25 cellular contexts compared by ENCODE assay signal in the genomic region with DNA sequence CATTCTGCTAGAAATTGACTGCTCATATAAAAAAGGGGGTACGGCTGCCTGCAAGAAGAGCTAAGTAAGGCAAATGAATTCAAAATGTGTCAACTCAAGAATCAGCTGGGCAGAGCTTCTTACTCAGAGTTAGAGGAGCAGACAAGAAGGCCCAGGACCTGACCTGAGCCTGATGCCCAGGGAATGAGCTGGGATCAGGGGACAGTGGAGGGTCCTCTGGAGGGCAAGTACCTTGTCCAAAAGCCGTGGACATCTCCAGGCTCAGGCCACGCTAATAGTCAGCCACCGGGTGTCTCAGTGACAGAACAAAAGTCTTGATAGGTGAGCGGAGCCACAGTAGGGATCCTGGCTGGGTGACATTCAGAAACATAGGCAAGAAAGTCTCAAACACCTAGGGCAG.
DNase-seq lines count a peak whose midpoint lies in the region; ATAC-seq and TF ChIP-seq lines count a peak whose summit lies in the region.
"Had no signal": no experiment of that assay in that cellular context is flagged by ENCODE, and none has a peak within 500 bp of the region (broad histone marks: within the 10 kb centered on the region; RNA-seq: fewer than 3 reads in every experiment).

No MANE protein-coding gene starts in this region.

- no peaks in the 10 kb centered on the region for H3K27me3 Mint-ChIP-seq in osteocyte (ENCODE audit: unreplicated experiment)
- no peaks in the 10 kb centered on the region for H3K27me3 Mint-ChIP-seq in activated T-cell treated with anti-CD3 and anti-CD28 coated beads, Interleukin-2, amount 50 U/mL, for 24 hours
- H3K27me3 Mint-ChIP-seq: CD4-positive, alpha-beta memory T cell had no signal

- no peaks in the 10 kb centered on the region for H3K9me3 ChIP-seq in colonic mucosa
- H3K9me3 ChIP-seq: BE2C had no signal

- H3K36me3 ChIP-seq in colonic mucosa, result no peaks in the 10 kb centered on the region
- H3K36me3 ChIP-seq: BE2C, BLaER1 had no signal

- intact Hi-C loops in colonic mucosa (cut with DNase I), result no loop called here

- ATAC-seq in GM19455 (IDR thresholded peaks at IDR 0.05; ENCODE audit: unreplicated experiment), result no peak
- ATAC-seq: GM12878 had no signal

- no peaks in the 10 kb centered on the region for H3K36me3 Mint-ChIP-seq in osteocyte (ENCODE audit: unreplicated experiment)
- H3K36me3 Mint-ChIP-seq in activated T-cell treated with anti-CD3 and anti-CD28 coated beads, Interleukin-2, amount 50 U/mL, for 24 hours (ENCODE audit: low read depth), result no peaks in the 10 kb centered on the region
- H3K36me3 Mint-ChIP-seq: CD14-positive monocyte; CD4-positive, alpha-beta memory T cell; CD4-positive, CD25-positive, alpha-beta regulatory T cell had no signal

- H3K4me1 ChIP-seq in colonic mucosa, result no peaks in the 10 kb centered on the region
- H3K4me1 ChIP-seq: BE2C, BLaER1 had no signal

- H3K27ac Mint-ChIP-seq in osteocyte (ENCODE audit: unreplicated experiment), result no peak overlapping the region
- H3K27ac Mint-ChIP-seq in activated T-cell treated with anti-CD3 and anti-CD28 coated beads, Interleukin-2, amount 50 U/mL, for 24 hours, result no peak overlapping the region
- H3K27ac Mint-ChIP-seq: CD14-positive monocyte; CD4-positive, alpha-beta memory T cell; CD4-positive, CD25-positive, alpha-beta regulatory T cell had no signal

- no peak for TF ChIP-seq CTCF in osteocyte (IDR thresholded peaks at IDR 0.05)
- no peak for TF ChIP-seq CTCF in colonic mucosa (IDR thresholded peaks at IDR 0.05)

- H3K4me1 Mint-ChIP-seq in osteocyte (ENCODE audit: unreplicated experiment), result no peaks in the 10 kb centered on the region
- H3K4me1 Mint-ChIP-seq in activated T-cell treated with anti-CD3 and anti-CD28 coated beads, Interleukin-2, amount 50 U/mL, for 24 hours (ENCODE audit: low read depth), result peaks cover 1% of the 10 kb centered on the region
- H3K4me1 Mint-ChIP-seq: CD14-positive monocyte; CD4-positive, CD25-positive, alpha-beta regulatory T cell had no signal

- DNase-seq in caudate nucleus (lab: John Stamatoyannopoulos, UW) (peak in 3 of 61 donors; percentile 9 to 64 (median 28)), islet precursor cell (peak; percentile 51), osteocyte (ENCODE audit: extremely low spot score, unreplicated experiment) (peak; percentile 56), NCI-H2171 treated with DMSO at 0.1 percent for 48 hours (lab: John Stamatoyannopoulos, UW) (no peak), colonic mucosa (no peak)
- no peak for DNase-seq in activated T-cell treated with anti-CD3 and anti-CD28 coated beads, Interleukin-2, amount 50 U/mL, for 24 hours
- DNase-seq: 8988T; ACHN; BE2C; C1 segment of cervical spinal cord; CD4-positive, alpha-beta memory T cell; CD4-positive, CD25-positive, alpha-beta regulatory T cell; CD8-positive, alpha-beta memory T cell; COR-L47; DMS 273 treated with DMSO at 0.1 percent for 48 hours; DMS153; DMS53; DMS79; DND-41; EL; GDM1 had no signal

- no peaks in the 10 kb centered on the region for H3K9me3 Mint-ChIP-seq in osteocyte (ENCODE audit: unreplicated experiment)
- no peaks in the 10 kb centered on the region for H3K9me3 Mint-ChIP-seq in activated T-cell treated with anti-CD3 and anti-CD28 coated beads, Interleukin-2, amount 50 U/mL, for 24 hours

- no peak overlapping the region for H3K4me3 ChIP-seq in colonic mucosa
- H3K4me3 ChIP-seq: BLaER1, GM12878 had no signal

- no peak overlapping the region for H3K9ac ChIP-seq in colonic mucosa (ENCODE audit: low read depth in 2 of 2, low read length in 2 of 2)
- H3K9ac ChIP-seq: BLaER1 had no signal

- H3K27me3 ChIP-seq in colonic mucosa, result no peaks in the 10 kb centered on the region
- H3K27me3 ChIP-seq: BE2C, BLaER1 had no signal

- no peak overlapping the region for H3K4me3 Mint-ChIP-seq in osteocyte (ENCODE audit: unreplicated experiment)
- no peak overlapping the region for H3K4me3 Mint-ChIP-seq in activated T-cell treated with anti-CD3 and anti-CD28 coated beads, Interleukin-2, amount 50 U/mL, for 24 hours
- H3K4me3 Mint-ChIP-seq: CD14-positive monocyte; CD4-positive, alpha-beta memory T cell; CD4-positive, CD25-positive, alpha-beta regulatory T cell; CD8-positive, alpha-beta memory T cell had no signal

- H3K27ac ChIP-seq in caudate nucleus (ENCODE audit: low read depth, low read length) (peak overlapping the region; percentile 48), colonic mucosa (no peak overlapping the region)
- H3K27ac ChIP-seq: BLaER1 had no signal

Comparison
In these comparisons a context has a peak if more than half of its experiments do, and no peak if none do; other contexts are left out.
1. DNase-seq: peak in islet precursor cell (single experiment) and osteocyte (single experiment); none in activated T-cell treated with anti-CD3 and anti-CD28 coated beads, Interleukin-2, amount 50 U/mL, for 24 hours (single experiment), NCI-H2171 treated with DMSO at 0.1 percent for 48 hours (single experiment) and colonic mucosa (single experiment).